In the genomic region with DNA sequence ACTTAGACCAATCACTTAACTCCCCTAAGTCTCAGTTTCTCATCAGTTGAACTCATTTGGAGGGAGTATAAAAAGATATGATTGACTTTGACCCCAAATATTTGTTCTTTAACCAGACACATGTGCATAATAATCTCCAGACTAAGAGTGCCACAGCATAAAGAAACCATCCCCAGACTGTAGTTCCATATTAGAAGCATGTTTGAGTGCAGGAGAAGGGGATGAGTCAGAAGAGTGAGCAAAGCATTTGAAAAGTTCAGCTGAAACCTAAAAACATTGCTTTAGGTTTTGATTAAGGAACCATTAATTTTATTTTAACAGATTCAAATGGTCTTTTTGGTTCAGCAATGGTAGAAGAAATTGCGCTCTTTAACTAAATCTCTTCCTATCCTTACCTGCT, we compare ENCODE assay signal across 1 cellular context.
TF ChIP-seq lines count a peak whose summit lies in the region.

No MANE protein-coding gene starts in this region.

TF ChIP-seq in GM23338, 12 proteins besides CTCF, POLR2A, EP300 and RAD21 (continued from another document):
- TF ChIP-seq EZH2 (IDR thresholded peaks at IDR 0.05; ENCODE audit: low read depth, unreplicated experiment) (no peak), POLR2AphosphoS5 (IDR thresholded peaks at IDR 0.05; ENCODE audit: low read depth) (no peak), NANOG (IDR thresholded peaks at IDR 0.05; ENCODE audit: borderline replicate concordance) (no peak), STAT1 (IDR thresholded peaks at IDR 0.05; ENCODE audit: unreplicated experiment) (no peak), EZH2phosphoT487 (IDR thresholded peaks at IDR 0.05; ENCODE audit: unreplicated experiment) (no peak)
- TF ChIP-seq, protein P1, sequence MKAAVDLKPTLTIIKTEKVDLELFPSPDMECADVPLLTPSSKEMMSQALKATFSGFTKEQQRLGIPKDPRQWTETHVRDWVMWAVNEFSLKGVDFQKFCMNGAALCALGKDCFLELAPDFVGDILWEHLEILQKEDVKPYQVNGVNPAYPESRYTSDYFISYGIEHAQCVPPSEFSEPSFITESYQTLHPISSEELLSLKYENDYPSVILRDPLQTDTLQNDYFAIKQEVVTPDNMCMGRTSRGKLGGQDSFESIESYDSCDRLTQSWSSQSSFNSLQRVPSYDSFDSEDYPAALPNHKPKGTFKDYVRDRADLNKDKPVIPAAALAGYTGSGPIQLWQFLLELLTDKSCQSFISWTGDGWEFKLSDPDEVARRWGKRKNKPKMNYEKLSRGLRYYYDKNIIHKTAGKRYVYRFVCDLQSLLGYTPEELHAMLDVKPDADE (IDR thresholded peaks at IDR 0.05): no peak
- TF ChIP-seq, protein P2, sequence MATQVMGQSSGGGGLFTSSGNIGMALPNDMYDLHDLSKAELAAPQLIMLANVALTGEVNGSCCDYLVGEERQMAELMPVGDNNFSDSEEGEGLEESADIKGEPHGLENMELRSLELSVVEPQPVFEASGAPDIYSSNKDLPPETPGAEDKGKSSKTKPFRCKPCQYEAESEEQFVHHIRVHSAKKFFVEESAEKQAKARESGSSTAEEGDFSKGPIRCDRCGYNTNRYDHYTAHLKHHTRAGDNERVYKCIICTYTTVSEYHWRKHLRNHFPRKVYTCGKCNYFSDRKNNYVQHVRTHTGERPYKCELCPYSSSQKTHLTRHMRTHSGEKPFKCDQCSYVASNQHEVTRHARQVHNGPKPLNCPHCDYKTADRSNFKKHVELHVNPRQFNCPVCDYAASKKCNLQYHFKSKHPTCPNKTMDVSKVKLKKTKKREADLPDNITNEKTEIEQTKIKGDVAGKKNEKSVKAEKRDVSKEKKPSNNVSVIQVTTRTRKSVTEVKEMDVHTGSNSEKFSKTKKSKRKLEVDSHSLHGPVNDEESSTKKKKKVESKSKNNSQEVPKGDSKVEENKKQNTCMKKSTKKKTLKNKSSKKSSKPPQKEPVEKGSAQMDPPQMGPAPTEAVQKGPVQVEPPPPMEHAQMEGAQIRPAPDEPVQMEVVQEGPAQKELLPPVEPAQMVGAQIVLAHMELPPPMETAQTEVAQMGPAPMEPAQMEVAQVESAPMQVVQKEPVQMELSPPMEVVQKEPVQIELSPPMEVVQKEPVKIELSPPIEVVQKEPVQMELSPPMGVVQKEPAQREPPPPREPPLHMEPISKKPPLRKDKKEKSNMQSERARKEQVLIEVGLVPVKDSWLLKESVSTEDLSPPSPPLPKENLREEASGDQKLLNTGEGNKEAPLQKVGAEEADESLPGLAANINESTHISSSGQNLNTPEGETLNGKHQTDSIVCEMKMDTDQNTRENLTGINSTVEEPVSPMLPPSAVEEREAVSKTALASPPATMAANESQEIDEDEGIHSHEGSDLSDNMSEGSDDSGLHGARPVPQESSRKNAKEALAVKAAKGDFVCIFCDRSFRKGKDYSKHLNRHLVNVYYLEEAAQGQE (IDR thresholded peaks at IDR 0.05; ENCODE audit: unreplicated experiment): no peak
- TF ChIP-seq, protein P3, sequence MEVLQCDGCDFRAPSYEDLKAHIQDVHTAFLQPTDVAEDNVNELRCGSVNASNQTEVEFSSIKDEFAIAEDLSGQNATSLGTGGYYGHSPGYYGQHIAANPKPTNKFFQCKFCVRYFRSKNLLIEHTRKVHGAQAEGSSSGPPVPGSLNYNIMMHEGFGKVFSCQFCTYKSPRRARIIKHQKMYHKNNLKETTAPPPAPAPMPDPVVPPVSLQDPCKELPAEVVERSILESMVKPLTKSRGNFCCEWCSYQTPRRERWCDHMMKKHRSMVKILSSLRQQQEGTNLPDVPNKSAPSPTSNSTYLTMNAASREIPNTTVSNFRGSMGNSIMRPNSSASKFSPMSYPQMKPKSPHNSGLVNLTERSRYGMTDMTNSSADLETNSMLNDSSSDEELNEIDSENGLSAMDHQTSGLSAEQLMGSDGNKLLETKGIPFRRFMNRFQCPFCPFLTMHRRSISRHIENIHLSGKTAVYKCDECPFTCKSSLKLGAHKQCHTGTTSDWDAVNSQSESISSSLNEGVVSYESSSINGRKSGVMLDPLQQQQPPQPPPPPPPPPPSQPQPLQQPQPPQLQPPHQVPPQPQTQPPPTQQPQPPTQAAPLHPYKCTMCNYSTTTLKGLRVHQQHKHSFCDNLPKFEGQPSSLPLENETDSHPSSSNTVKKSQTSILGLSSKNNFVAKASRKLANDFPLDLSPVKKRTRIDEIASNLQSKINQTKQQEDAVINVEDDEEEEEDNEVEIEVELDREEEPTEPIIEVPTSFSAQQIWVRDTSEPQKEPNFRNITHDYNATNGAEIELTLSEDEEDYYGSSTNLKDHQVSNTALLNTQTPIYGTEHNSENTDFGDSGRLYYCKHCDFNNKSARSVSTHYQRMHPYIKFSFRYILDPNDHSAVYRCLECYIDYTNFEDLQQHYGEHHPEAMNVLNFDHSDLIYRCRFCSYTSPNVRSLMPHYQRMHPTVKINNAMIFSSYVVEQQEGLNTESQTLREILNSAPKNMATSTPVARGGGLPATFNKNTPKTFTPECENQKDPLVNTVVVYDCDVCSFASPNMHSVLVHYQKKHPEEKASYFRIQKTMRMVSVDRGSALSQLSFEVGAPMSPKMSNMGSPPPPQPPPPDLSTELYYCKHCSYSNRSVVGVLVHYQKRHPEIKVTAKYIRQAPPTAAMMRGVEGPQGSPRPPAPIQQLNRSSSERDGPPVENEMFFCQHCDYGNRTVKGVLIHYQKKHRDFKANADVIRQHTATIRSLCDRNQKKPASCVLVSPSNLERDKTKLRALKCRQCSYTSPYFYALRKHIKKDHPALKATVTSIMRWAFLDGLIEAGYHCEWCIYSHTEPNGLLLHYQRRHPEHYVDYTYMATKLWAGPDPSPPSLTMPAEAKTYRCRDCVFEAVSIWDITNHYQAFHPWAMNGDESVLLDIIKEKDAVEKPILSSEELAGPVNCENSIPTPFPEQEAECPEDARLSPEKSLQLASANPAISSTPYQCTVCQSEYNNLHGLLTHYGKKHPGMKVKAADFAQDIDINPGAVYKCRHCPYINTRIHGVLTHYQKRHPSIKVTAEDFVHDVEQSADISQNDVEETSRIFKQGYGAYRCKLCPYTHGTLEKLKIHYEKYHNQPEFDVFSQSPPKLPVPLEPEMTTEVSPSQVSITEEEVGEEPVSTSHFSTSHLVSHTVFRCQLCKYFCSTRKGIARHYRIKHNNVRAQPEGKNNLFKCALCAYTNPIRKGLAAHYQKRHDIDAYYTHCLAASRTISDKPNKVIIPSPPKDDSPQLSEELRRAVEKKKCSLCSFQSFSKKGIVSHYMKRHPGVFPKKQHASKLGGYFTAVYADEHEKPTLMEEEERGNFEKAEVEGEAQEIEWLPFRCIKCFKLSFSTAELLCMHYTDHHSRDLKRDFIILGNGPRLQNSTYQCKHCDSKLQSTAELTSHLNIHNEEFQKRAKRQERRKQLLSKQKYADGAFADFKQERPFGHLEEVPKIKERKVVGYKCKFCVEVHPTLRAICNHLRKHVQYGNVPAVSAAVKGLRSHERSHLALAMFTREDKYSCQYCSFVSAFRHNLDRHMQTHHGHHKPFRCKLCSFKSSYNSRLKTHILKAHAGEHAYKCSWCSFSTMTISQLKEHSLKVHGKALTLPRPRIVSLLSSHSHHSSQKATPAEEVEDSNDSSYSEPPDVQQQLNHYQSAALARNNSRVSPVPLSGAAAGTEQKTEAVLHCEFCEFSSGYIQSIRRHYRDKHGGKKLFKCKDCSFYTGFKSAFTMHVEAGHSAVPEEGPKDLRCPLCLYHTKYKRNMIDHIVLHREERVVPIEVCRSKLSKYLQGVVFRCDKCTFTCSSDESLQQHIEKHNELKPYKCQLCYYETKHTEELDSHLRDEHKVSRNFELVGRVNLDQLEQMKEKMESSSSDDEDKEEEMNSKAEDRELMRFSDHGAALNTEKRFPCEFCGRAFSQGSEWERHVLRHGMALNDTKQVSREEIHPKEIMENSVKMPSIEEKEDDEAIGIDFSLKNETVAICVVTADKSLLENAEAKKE (CRISPR knock-in tag; IDR thresholded peaks at IDR 0.05): no peak
TF ChIP-seq in GM23338: peak in this region for 0.
